28 cellular contexts compared by ENCODE assay signal in genomic region chr2:48439102-48439501, GRCh38. TPM values are rescaled to one million over a fixed set of nuclear protein-coding genes. Genes with fewer than 3 reads are reported as not detected.
DNase-seq lines count a peak whose midpoint lies in the region; ATAC-seq and TF ChIP-seq lines count a peak whose summit lies in the region.
"Had no signal": no experiment of that assay in that cellular context is flagged by ENCODE, and none has a peak within 500 bp of the region (broad histone marks: within the 10 kb centered on the region; RNA-seq: fewer than 3 reads in every experiment).

No MANE protein-coding gene starts in this region.

- H3K36me3 ChIP-seq in DOHH2 (ENCODE audit: control insufficient read depth, low read length) (peaks cover 5% of the 10 kb centered on the region), Karpas-422 (ENCODE audit: insufficient read depth, low read length) (no peaks in the 10 kb centered on the region), neuronal stem cell (replicated peaks in 1 of 2; ENCODE audit: control insufficient read depth in 2 of 2, insufficient read depth in 2 of 2, low read length in 2 of 2) (no peaks in the 10 kb centered on the region), heart right ventricle (no peaks in the 10 kb centered on the region)
- H3K36me3 ChIP-seq: brain microvascular endothelial cell, colonic mucosa, MG63, sigmoid colon had no signal

- no peak overlapping the region for H3K4me3 Mint-ChIP-seq in activated naive CD4-positive, alpha-beta T cell treated with anti-CD3 and anti-CD28 coated beads, Interleukin-2, amount 10 ng/mL, durations not matched to agents 7 days and 5 days
- H3K4me3 Mint-ChIP-seq: T-helper 2 cell treated with Interferon-gamma antibody and Interleukin-4, amounts not matched to agents 5 μg/mL and 100 μg/mL, for 36 hours had no signal

- no peak overlapping the region for H2BK5ac ChIP-seq in neuronal stem cell (ENCODE audit: low read length)

- TF ChIP-seq CTCF in DOHH2 (IDR thresholded peaks at IDR 0.05; ENCODE audit: low read depth, low read length, poor library complexity, severe bottlenecking) = no peak
- TF ChIP-seq CTCF in cardiac fibroblast (IDR thresholded peaks at IDR 0.05; ENCODE audit: low read depth, low read length) = no peak
- TF ChIP-seq CTCF in heart right ventricle (IDR thresholded peaks at IDR 0.05) = no peak

- H2AFZ ChIP-seq in Karpas-422 (ENCODE audit: low read length) (peak overlapping the region; percentile 98), neuronal stem cell (ENCODE audit: low read length) (peak overlapping the region; percentile 85)

- H3K36me3 Mint-ChIP-seq in activated naive CD4-positive, alpha-beta T cell treated with anti-CD3 and anti-CD28 coated beads, Interleukin-2, amount 10 ng/mL, durations not matched to agents 7 days and 5 days = no peaks in the 10 kb centered on the region
- H3K36me3 Mint-ChIP-seq: IgD-negative memory B cell had no signal

- H3K27me3 ChIP-seq in DOHH2 (ENCODE audit: control insufficient read depth, low read length) (no peaks in the 10 kb centered on the region), Karpas-422 (ENCODE audit: low read length) (no peaks in the 10 kb centered on the region), neuronal stem cell (ENCODE audit: control insufficient read depth in 3 of 3, insufficient read depth in 3 of 3, low read depth in 1 of 3, low read length in 3 of 3) (no peaks in the 10 kb centered on the region), heart right ventricle (no peaks in the 10 kb centered on the region)
- H3K27me3 ChIP-seq: brain microvascular endothelial cell, colonic mucosa, MG63, sigmoid colon, testis had no signal

- H3K9me2 ChIP-seq in DOHH2 (replicated peaks; ENCODE audit: control insufficient read depth, low read length) (no peaks in the 10 kb centered on the region), Karpas-422 (replicated peaks; ENCODE audit: insufficient read depth, low read length) (no peaks in the 10 kb centered on the region)

- H2BK15ac ChIP-seq in neuronal stem cell (ENCODE audit: low read length) = no peak overlapping the region

- no peak overlapping the region for H3K18ac ChIP-seq in neuronal stem cell (ENCODE audit: low read length)

- WGBS in neuronal stem cell (ENCODE audit: extremely low coverage in 2 of 2, insufficient read length in 2 of 2, insufficient replicate concordance in 1 of 2), 2 donors = no CpG with 5 or more reads among the region's 7 CpGs
- 80% methylated on average over 7 of the region's 7 CpGs for WGBS in heart right ventricle, 2 donors

- H3K4me2 ChIP-seq in DOHH2 (ENCODE audit: low read length) (peak overlapping the region; percentile 86), Karpas-422 (ENCODE audit: low read depth, low read length, poor library complexity, severe bottlenecking) (peak overlapping the region; percentile 99), neuronal stem cell (ENCODE audit: insufficient read depth, low read length, poor library complexity, severe bottlenecking) (no peak overlapping the region)

- intact Hi-C loops in heart right ventricle (cut with DNase I) = loop anchor here in 1 of 10 donors (10.0 kb wide), 1 partner anchor 534 kb away; the partner anchor contains the start of gene FBXO11

- H3K23ac ChIP-seq in neuronal stem cell (ENCODE audit: low read depth, low read length, poor library complexity) = no peak overlapping the region

- H3K4me1 Mint-ChIP-seq in activated naive CD4-positive, alpha-beta T cell treated with anti-CD3 and anti-CD28 coated beads, Interleukin-2, amount 10 ng/mL, durations not matched to agents 7 days and 5 days = peaks cover 10% of the 10 kb centered on the region

- no peak overlapping the region for H2AK5ac ChIP-seq in neuronal stem cell (ENCODE audit: low read depth, low read length)

- no peak overlapping the region for H3K27ac Mint-ChIP-seq in activated naive CD4-positive, alpha-beta T cell treated with anti-CD3 and anti-CD28 coated beads, Interleukin-2, amount 10 ng/mL, durations not matched to agents 7 days and 5 days
- H3K27ac Mint-ChIP-seq: T-helper 2 cell treated with Interferon-gamma antibody and Interleukin-4, amounts not matched to agents 5 μg/mL and 100 μg/mL, for 36 hours had no signal

- H4K20me1 ChIP-seq in DOHH2 (ENCODE audit: control insufficient read depth, insufficient read depth, low read depth, low read length) (no peaks in the 10 kb centered on the region), Karpas-422 (ENCODE audit: insufficient read depth, low read depth, low read length) (no peaks in the 10 kb centered on the region)

- no peak overlapping the region for H2BK12ac ChIP-seq in neuronal stem cell (ENCODE audit: low read length)

- H3K9me3 ChIP-seq in DOHH2 (ENCODE audit: control insufficient read depth, insufficient read depth, low read length) (no peaks in the 10 kb centered on the region), Karpas-422 (ENCODE audit: low read length) (no peaks in the 10 kb centered on the region), neuronal stem cell (replicated peaks in 1 of 2; ENCODE audit: control insufficient read depth in 2 of 2, insufficient read depth in 1 of 2, low read depth in 1 of 2, low read length in 2 of 2) (peaks cover 0 to 2% of the 10 kb centered on the region in 2 donors), heart right ventricle (no peaks in the 10 kb centered on the region)
- H3K9me3 ChIP-seq: colonic mucosa, MG63, psoas muscle, sigmoid colon, testis had no signal

- no peak overlapping the region for H3K4ac ChIP-seq in neuronal stem cell (ENCODE audit: low read length)

- H3K9ac ChIP-seq in Karpas-422 (ENCODE audit: low read length) (peak overlapping the region; percentile 85), neuronal stem cell (ENCODE audit: low read depth, low read length, poor library complexity) (no peak overlapping the region)

- H3K4me1 ChIP-seq in DOHH2 (ENCODE audit: control insufficient read depth, low read length) (peaks cover 55% of the 10 kb centered on the region), Karpas-422 (ENCODE audit: low read length) (peaks cover 42% of the 10 kb centered on the region), neuronal stem cell (ENCODE audit: control insufficient read depth in 2 of 2, insufficient read depth in 1 of 2, low read depth in 1 of 2, low read length in 2 of 2) (peaks cover 2 to 4% of the 10 kb centered on the region in 2 donors), heart right ventricle (peaks cover 0 to 45% (median 18%) of the 10 kb centered on the region in 9 donors)
- H3K4me1 ChIP-seq: colonic mucosa, psoas muscle had no signal

- no peak overlapping the region for H3K14ac ChIP-seq in neuronal stem cell (ENCODE audit: low read length)

- H3K79me2 ChIP-seq in DOHH2 (ENCODE audit: control insufficient read depth, low read length) (peaks cover 34% of the 10 kb centered on the region), Karpas-422 (ENCODE audit: low read length) (peaks cover 35% of the 10 kb centered on the region)

- CTCF ChIA-PET in activated naive CD4-positive, alpha-beta T cell treated with anti-CD3 and anti-CD28 coated beads, Interleukin-2, amount 10 ng/mL, durations not matched to agents 7 days and 5 days (lab: Charles Lee) = no interaction called here

- H4K8ac ChIP-seq in neuronal stem cell (ENCODE audit: low read depth, low read length) = no peak overlapping the region

- ATAC-seq in HG03025 (IDR thresholded peaks at IDR 0.05; ENCODE audit: low FRiP score, unreplicated experiment) (no peak), heart right ventricle (no peak)
- ATAC-seq: psoas muscle had no signal

- H3K27ac ChIP-seq in DOHH2 (ENCODE audit: low read depth, low read length) (peak overlapping the region; percentile 83), Karpas-422 (ENCODE audit: low read length) (peak overlapping the region; percentile 90), neuronal stem cell (replicated peaks; ENCODE audit: low read length) (no peak overlapping the region), heart right ventricle (no peak overlapping the region)
- H3K27ac ChIP-seq: C4-2B, psoas muscle, RWPE1 had no signal

- peak overlapping the region; percentile 96 for H3K4me3 ChIP-seq in DOHH2 (ENCODE audit: low read length)
- peak overlapping the region; percentile 98 for H3K4me3 ChIP-seq in Karpas-422 (ENCODE audit: low read length)
- H3K4me3 ChIP-seq in cardiac fibroblast (replicated peaks in 1 of 2; ENCODE audit: low read depth in 2 of 2, low read length in 2 of 2) = no peak overlapping the region
- H3K4me3 ChIP-seq in neuronal stem cell (ENCODE audit: low read length in 2 of 2) = no peak overlapping the region
- H3K4me3 ChIP-seq in heart right ventricle = no peak overlapping the region
- H3K4me3 ChIP-seq: lung had no signal

- H2BK120ac ChIP-seq in neuronal stem cell (ENCODE audit: low read depth, low read length) = no peak overlapping the region

- peaks cover 24% of the 10 kb centered on the region for H3F3A ChIP-seq in DOHH2 (ENCODE audit: control insufficient read depth, insufficient read depth)

- H3K79me1 ChIP-seq in neuronal stem cell (ENCODE audit: low read depth, low read length) = peaks cover 4% of the 10 kb centered on the region

- DNase-seq in Karpas-422 (no peak), cardiac fibroblast (ENCODE audit: low read depth in 2 of 2) (peak; percentile 17 to 19), neuronal stem cell (ENCODE audit: low spot score) (no peak), COLO668 (lab: John Stamatoyannopoulos, UW; ENCODE audit: unreplicated experiment) (no peak), heart right ventricle (no peak)
- DNase-seq in activated naive CD4-positive, alpha-beta T cell treated with anti-CD3 and anti-CD28 coated beads, Interleukin-2, amount 10 ng/mL, durations not matched to agents 7 days and 5 days = no peak
- DNase-seq: activated CD4-positive, alpha-beta T cell treated with anti-CD3 and anti-CD28 coated beads for 4 hours; activated gamma-delta T cell treated with Interleukin-2 at 50 U/mL for 16 hours; activated T-cell treated with anti-CD3 and anti-CD28 coated beads, Interleukin-2, amount 50 U/mL, for 1 hour; brain microvascular endothelial cell; colonic mucosa; effector CD8-positive, alpha-beta T cell; head of caudate nucleus; MG63; NCI-H1105 treated with DMSO at 0.1 percent for 48 hours; NCI-H1930; NCI-H524 treated with DMSO at 0.1 percent for 48 hours; psoas muscle; sigmoid colon; stimulated activated naive CD4-positive, alpha-beta T cell treated with Interleukin-2 at 50 U/mL for 16 hours; testis had no signal

- H3K27me3 Mint-ChIP-seq in activated naive CD4-positive, alpha-beta T cell treated with anti-CD3 and anti-CD28 coated beads, Interleukin-2, amount 10 ng/mL, durations not matched to agents 7 days and 5 days = peaks cover 11% of the 10 kb centered on the region
- H3K27me3 Mint-ChIP-seq: IgD-negative memory B cell had no signal

- H3K9me3 Mint-ChIP-seq in activated naive CD4-positive, alpha-beta T cell treated with anti-CD3 and anti-CD28 coated beads, Interleukin-2, amount 10 ng/mL, durations not matched to agents 7 days and 5 days = no peaks in the 10 kb centered on the region
- H3K9me3 Mint-ChIP-seq: IgD-negative memory B cell; T-helper 2 cell treated with Interferon-gamma antibody and Interleukin-4, amounts not matched to agents 5 μg/mL and 100 μg/mL, for 36 hours had no signal

- H4K91ac ChIP-seq in neuronal stem cell (ENCODE audit: low read depth, low read length, poor library complexity) = no peak overlapping the region

RNA-seq across cellular contexts. Expression of gene PPP1R21, which starts 1.5 kb away (rescaled TPM):
- 23.8 and 35.8 TPM in 2 replicates for total RNA-seq in Karpas-422 (2014; rRNA removed; shearing (Covaris generic); ENCODE audit: low replicate concordance)
- polyA plus RNA-seq in neuronal stem cell (2013, experiment 1 of 2) = 11.5 TPM
- polyA plus RNA-seq in neuronal stem cell (2013, experiment 2 of 2) = 11.0 TPM
- total RNA-seq in heart right ventricle = 10 to 100 TPM in 6 of 10 donors, 1 to 10 TPM in 4; 6.9 to 13.4 (median 10.4) TPM
- polyA plus RNA-seq in heart right ventricle = 10 to 100 TPM in 1 of 2 donors, 1 to 10 TPM in 1; 9.9 to 24.1 TPM

Comparison
In these comparisons a context has a peak if more than half of its experiments do, and no peak if none do; other contexts are left out.
1. H3K27ac ChIP-seq: peak in DOHH2 (single experiment) and Karpas-422 (single experiment); none in neuronal stem cell (single experiment) and heart right ventricle (0 of 10).
2. H3K4me3 ChIP-seq: peak in DOHH2 (single experiment) and Karpas-422 (single experiment); none in cardiac fibroblast (0 of 2), neuronal stem cell (0 of 2) and heart right ventricle (0 of 10).
3. DNase-seq: peak in cardiac fibroblast (2 of 2); none in Karpas-422 (single experiment), neuronal stem cell (single experiment), COLO668 (single experiment), heart right ventricle (0 of 2) and activated naive CD4-positive, alpha-beta T cell treated with anti-CD3 and anti-CD28 coated beads, Interleukin-2, amount 10 ng/mL, durations not matched to agents 7 days and 5 days (single experiment).